12 cellular contexts compared by ENCODE assay signal in the genomic region with DNA sequence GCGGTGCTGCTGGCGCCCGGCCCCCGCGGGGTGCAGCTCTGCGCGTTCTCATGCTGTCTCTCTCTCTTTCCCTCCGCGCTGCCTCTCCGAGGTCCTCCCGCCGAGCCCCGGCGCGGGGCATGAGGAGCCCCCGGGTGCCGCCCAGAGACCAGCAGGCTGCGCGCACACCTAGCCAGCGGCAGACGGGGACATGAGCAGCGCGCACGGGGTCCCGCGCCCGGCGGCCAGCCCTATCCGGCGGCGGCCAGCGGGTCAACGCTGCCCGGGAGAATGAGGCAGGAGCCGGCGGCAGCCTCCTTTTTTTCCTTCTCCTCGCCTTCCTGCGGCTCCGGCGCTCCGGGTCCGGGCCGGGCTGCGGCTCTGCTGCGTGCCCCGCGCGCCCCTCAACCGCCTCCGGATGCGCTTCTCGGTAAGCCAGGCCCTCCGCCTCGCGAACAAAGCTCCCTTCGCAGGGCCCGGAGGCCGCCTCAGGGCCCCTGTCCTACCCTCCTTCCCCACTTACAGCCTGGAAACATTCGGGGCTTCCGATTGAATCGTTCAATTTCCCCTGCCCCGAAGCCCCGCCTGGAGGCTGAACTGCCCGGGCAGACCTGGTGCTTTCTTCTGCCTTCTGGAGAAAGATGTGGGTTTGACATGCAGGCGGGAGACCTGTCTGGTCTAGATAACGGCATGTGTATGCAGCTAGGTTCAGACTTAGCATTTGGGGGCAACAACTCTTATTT. TPM values are rescaled to one million over a fixed set of nuclear protein-coding genes. Genes with fewer than 3 reads are reported as not detected.
DNase-seq lines count a peak whose midpoint lies in the region; ATAC-seq and TF ChIP-seq lines count a peak whose summit lies in the region.
"Had no signal": no experiment of that assay in that cellular context is flagged by ENCODE, and none has a peak within 500 bp of the region (broad histone marks: within the 10 kb centered on the region; RNA-seq: fewer than 3 reads in every experiment).

A gene (plus strand): TSS at position 64 of the 722 bp plus-strand sequence.

- peaks cover 14% of the 10 kb centered on the region for H3K27me3 Mint-ChIP-seq in WTC11 (ENCODE audit: low read depth)

- no peak within 1 kb of the TSS for H2BK12ac ChIP-seq in mesenchymal stem cell (ENCODE audit: low read length in 2 of 2)

- H2BK15ac ChIP-seq in mesenchymal stem cell (ENCODE audit: low read depth, poor library complexity, severe bottlenecking), result no peak within 1 kb of the TSS

- no peak within 1 kb of the TSS for H3K9ac ChIP-seq in mesenchymal stem cell (ENCODE audit: low read length)

- H3K18ac ChIP-seq in mesenchymal stem cell (ENCODE audit: low read depth in 1 of 2, low read length in 2 of 2), result no peak within 1 kb of the TSS

- no peaks in the 10 kb centered on the region for H3K79me1 ChIP-seq in mesenchymal stem cell (replicated peaks; ENCODE audit: low read length, poor library complexity, severe bottlenecking)

- no peaks in the 10 kb centered on the region for H3K9me3 ChIP-seq in mesenchymal stem cell (ENCODE audit: control insufficient read depth, low read length)
- no peaks in the 10 kb centered on the region for H3K9me3 ChIP-seq in upper lobe of left lung
- H3K9me3 ChIP-seq: neutrophil had no signal

- CTCF ChIA-PET in WTC11 (lab: Charles Lee), result interaction anchor here (0.6 to 5.4 kb wide), 8 partner anchors 10 to 122 kb away, joined by 3 to 42 read pairs (median 3); no protein-coding TSS in a partner anchor

- POLR2A ChIA-PET in WTC11 (lab: Charles Lee), result interaction anchor here (0.6 to 1.5 kb wide), 2 partner anchors 222 to 290 kb away, joined by 3 read pairs; no protein-coding TSS in a partner anchor

- peaks cover 53 to 88% of the 10 kb centered on the region in 2 experiments for H3K27me3 ChIP-seq in mesenchymal stem cell (ENCODE audit: control insufficient read depth in 1 of 2, insufficient read depth in 1 of 2, low read length in 2 of 2)
- H3K27me3 ChIP-seq in upper lobe of left lung, result peaks cover 0 to 18% (median 7%) of the 10 kb centered on the region in 4 donors

- in situ Hi-C loops in GM13976 (cut with MboI; ENCODE audit: low sequenced_read_pairs, unreplicated experiment), result no loop called here

- peaks cover 3% of the 10 kb centered on the region; the same call in 1 of the 2 replicates for H3K9me3 Mint-ChIP-seq in WTC11
- H3K9me3 Mint-ChIP-seq: T-cell had no signal

- no peaks in the 10 kb centered on the region for H3K36me3 ChIP-seq in mesenchymal stem cell (ENCODE audit: control insufficient read depth in 1 of 2, insufficient read depth in 2 of 2, low read depth in 1 of 2, low read length in 2 of 2)
- no peaks in the 10 kb centered on the region for H3K36me3 ChIP-seq in upper lobe of left lung
- H3K36me3 ChIP-seq: neutrophil had no signal

- H3K4me1 Mint-ChIP-seq in WTC11, result peaks cover 61% of the 10 kb centered on the region

- no peak within 1 kb of the TSS for H3K14ac ChIP-seq in mesenchymal stem cell (ENCODE audit: low read length in 2 of 2)

- H3K4me1 ChIP-seq in mesenchymal stem cell (ENCODE audit: control insufficient read depth, insufficient read depth, low read depth, low read length) (peaks cover 12% of the 10 kb centered on the region), upper lobe of left lung (peaks cover 0 to 15% (median 5%) of the 10 kb centered on the region in 4 donors)

- DNase-seq in AG20443 (ENCODE audit: low spot score) (peak; percentile 18), GM13976 (ENCODE audit: low spot score) (peak; percentile 37), WTC11 (ENCODE audit: low spot score) (peak; percentile 72), mesenchymal stem cell (no peak), upper lobe of left lung (no peak), inferior parietal cortex (ENCODE audit: extremely low spot score) (no peak)
- DNase-seq in activated CD4-positive, CD25-positive, alpha-beta regulatory T cell (lab: John Stamatoyannopoulos, UW), result no peak
- DNase-seq in activated CD4-positive, alpha-beta T cell treated with anti-CD3 and anti-CD28 coated beads, Interleukin-2, amount 50 U/mL, for 4 hours, result no peak
- DNase-seq: activated effector memory CD4-positive, alpha-beta T cell treated with Interleukin-2 at 50 U/mL for 16 hours; T-cell had no signal

- no peak within 1 kb of the TSS for H2BK120ac ChIP-seq in mesenchymal stem cell (ENCODE audit: low read depth, low read length)

- H2BK5ac ChIP-seq in mesenchymal stem cell (ENCODE audit: low read depth, low read length, poor library complexity, severe bottlenecking), result no peak within 1 kb of the TSS

- peaks cover 21% of the 10 kb centered on the region for H3K36me3 Mint-ChIP-seq in WTC11
- H3K36me3 Mint-ChIP-seq: T-cell had no signal

- H4K91ac ChIP-seq in mesenchymal stem cell (ENCODE audit: low read length), result no peak within 1 kb of the TSS

- H3K4me3 ChIP-seq in mesenchymal stem cell (ENCODE audit: insufficient read depth in 1 of 2, low read depth in 1 of 2, low read length in 2 of 2) (peak within 1 kb of the TSS in 1 of 2 experiments; percentile 22), upper lobe of left lung (peak within 1 kb of the TSS in 1 of 4 donors; percentile 33)

- peak within 1 kb of the TSS; percentile 76 for H3K4me3 Mint-ChIP-seq in WTC11

- TF ChIP-seq CTCF in GM13976 (IDR thresholded peaks at IDR 0.05; ENCODE audit: borderline replicate concordance, control extremely low read depth, extremely low read depth, insufficient read depth, missing control alignments) (no peak), WTC11 (IDR thresholded peaks at IDR 0.05) (no peak), upper lobe of left lung (IDR thresholded peaks at IDR 0.05) (no peak)

- H2AFZ ChIP-seq in mesenchymal stem cell (ENCODE audit: low read depth, low read length), result no peak within 1 kb of the TSS

- ATAC-seq in WTC11 (peak; percentile 49), upper lobe of left lung (ENCODE audit: low FRiP score in 2 of 2) (no peak)
- ATAC-seq: T-cell had no signal

- H3K4me2 ChIP-seq in mesenchymal stem cell (ENCODE audit: low read length, poor library complexity, severe bottlenecking), result peak within 1 kb of the TSS; percentile 40

- H3K4ac ChIP-seq in mesenchymal stem cell (ENCODE audit: low read depth in 1 of 2, low read length in 2 of 2), result no peak within 1 kb of the TSS

- no peak for TF ChIP-seq EP300 in upper lobe of left lung (IDR thresholded peaks at IDR 0.05)

- WGBS in mesenchymal stem cell, result 3% methylated on average over 58 of the region's 66 CpGs
- WGBS in upper lobe of left lung, 2 donors, result 1 to 2% methylated on average over 35 to 42 of the region's 66 CpGs

- H4K8ac ChIP-seq in mesenchymal stem cell (ENCODE audit: low read length), result no peak within 1 kb of the TSS

- H2AK5ac ChIP-seq in mesenchymal stem cell (ENCODE audit: low read length, severe bottlenecking), result no peak within 1 kb of the TSS

- no peak within 1 kb of the TSS for H3K23ac ChIP-seq in mesenchymal stem cell (ENCODE audit: low read length in 2 of 2)

- H3K27ac ChIP-seq in mesenchymal stem cell (ENCODE audit: low read length, poor library complexity, severe bottlenecking) (no peak within 1 kb of the TSS), upper lobe of left lung (no peak within 1 kb of the TSS)
- H3K27ac ChIP-seq: neutrophil had no signal

- H3K27ac Mint-ChIP-seq in WTC11, result peak within 1 kb of the TSS; percentile 15; the same call in 1 of the 2 replicates
- H3K27ac Mint-ChIP-seq: T-cell had no signal

- no peak for TF ChIP-seq POLR2A in upper lobe of left lung (IDR thresholded peaks at IDR 0.05)

TF ChIP-seq in WTC11, 78 proteins besides CTCF, POLR2A, EP300 and RAD21 (continues in another document):
- TF ChIP-seq, protein P1, sequence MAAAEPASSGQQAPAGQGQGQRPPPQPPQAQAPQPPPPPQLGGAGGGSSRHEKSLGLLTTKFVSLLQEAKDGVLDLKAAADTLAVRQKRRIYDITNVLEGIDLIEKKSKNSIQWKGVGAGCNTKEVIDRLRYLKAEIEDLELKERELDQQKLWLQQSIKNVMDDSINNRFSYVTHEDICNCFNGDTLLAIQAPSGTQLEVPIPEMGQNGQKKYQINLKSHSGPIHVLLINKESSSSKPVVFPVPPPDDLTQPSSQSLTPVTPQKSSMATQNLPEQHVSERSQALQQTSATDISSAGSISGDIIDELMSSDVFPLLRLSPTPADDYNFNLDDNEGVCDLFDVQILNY (CRISPR knock-in tag; IDR thresholded peaks at IDR 0.05), result peak; percentile 30; the same call in 1 of the 2 replicates
- TF ChIP-seq, protein P2, sequence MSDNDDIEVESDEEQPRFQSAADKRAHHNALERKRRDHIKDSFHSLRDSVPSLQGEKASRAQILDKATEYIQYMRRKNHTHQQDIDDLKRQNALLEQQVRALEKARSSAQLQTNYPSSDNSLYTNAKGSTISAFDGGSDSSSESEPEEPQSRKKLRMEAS (CRISPR knock-in tag; IDR thresholded peaks at IDR 0.05), result peak; percentile 27; the same call in 1 of the 2 replicates
- TF ChIP-seq ZNF219 (CRISPR knock-in tag; IDR thresholded peaks at IDR 0.05; ENCODE audit: borderline replicate concordance) (0 out of 2 replicates have a peak, but pooled peaks have one; percentile 19), RORB (CRISPR knock-in tag; IDR thresholded peaks at IDR 0.05) (no peak), ZNF671 (CRISPR knock-in tag; IDR thresholded peaks at IDR 0.05) (no peak), SMAD4 (CRISPR knock-in tag; IDR thresholded peaks at IDR 0.05) (no peak)
- TF ChIP-seq, protein P3, sequence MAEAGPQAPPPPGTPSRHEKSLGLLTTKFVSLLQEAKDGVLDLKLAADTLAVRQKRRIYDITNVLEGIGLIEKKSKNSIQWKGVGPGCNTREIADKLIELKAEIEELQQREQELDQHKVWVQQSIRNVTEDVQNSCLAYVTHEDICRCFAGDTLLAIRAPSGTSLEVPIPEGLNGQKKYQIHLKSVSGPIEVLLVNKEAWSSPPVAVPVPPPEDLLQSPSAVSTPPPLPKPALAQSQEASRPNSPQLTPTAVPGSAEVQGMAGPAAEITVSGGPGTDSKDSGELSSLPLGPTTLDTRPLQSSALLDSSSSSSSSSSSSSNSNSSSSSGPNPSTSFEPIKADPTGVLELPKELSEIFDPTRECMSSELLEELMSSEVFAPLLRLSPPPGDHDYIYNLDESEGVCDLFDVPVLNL (CRISPR knock-in tag; IDR thresholded peaks at IDR 0.05; ENCODE audit: borderline replicate concordance, low read depth), result no peak

RNA-seq across cellular contexts. Expression of the gene that starts here (rescaled TPM):
- total RNA-seq in WTC11 (2021) (36.3 to 57.6 TPM (median 57.0 TPM) in 3 replicates), upper lobe of left lung (under 1 TPM in 1 of 6 donors, not detected in 5; 0.10 TPM)
- polyA plus RNA-seq in mesenchymal stem cell (2013, experiment 1 of 2), result not detected
- not detected for polyA plus RNA-seq in mesenchymal stem cell (2013, experiment 2 of 2)
- total RNA-seq: MCF 10A, T-cell had no signal

Comparison
In these comparisons a context has a peak if more than half of its experiments do, and no peak if none do; other contexts are left out.
1. RNA of the gene that starts here (total RNA-seq): 36.3 to 57.6 TPM in WTC11; 0.10 TPM in upper lobe of left lung; every median in the first group is over 10 times any median in the second.
2. DNase-seq: peak in AG20443 (single experiment), GM13976 (single experiment) and WTC11 (single experiment); none in mesenchymal stem cell (single experiment), upper lobe of left lung (0 of 2), inferior parietal cortex (single experiment), activated CD4-positive, CD25-positive, alpha-beta regulatory T cell (0 of 4) and activated CD4-positive, alpha-beta T cell treated with anti-CD3 and anti-CD28 coated beads, Interleukin-2, amount 50 U/mL, for 4 hours (0 of 2).